Comparison of ENCODE assay signal across 8 cellular contexts in the genomic region with DNA sequence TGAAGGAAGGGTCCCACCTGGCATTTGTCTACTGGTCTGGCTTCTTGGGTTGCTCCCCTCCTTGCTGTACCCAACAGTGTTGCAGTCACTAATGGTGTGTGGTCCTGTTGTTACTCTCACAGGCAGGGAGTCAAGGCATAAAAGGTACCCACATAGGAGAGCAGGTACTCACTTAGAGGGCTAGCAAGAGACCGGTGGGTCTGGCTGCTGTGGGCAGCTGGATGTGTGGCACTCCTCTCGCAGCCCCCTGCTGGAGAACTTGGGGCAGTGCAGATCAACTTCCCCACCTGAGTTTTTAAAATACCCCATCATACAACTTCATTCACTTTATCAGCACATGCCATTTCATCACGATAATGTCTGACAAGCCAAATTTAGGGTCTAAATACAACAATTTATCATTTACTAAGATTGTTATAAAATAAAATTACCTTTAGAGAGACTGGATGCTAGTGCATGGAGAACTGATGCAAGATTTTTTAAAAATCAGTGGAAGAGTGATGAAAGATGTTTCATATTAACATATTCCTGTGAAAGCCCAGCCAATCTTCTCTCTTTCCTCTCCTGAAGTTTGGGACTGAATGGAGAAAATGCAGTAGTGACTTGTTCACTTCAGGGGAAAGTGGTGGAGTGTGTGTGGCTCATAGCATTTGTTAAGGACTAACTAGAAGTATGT. TPM values are rescaled to one million over a fixed set of nuclear protein-coding genes. Genes with fewer than 3 reads are reported as not detected.
DNase-seq lines count a peak whose midpoint lies in the region; ATAC-seq, FAIRE-seq and TF ChIP-seq lines count a peak whose summit lies in the region.

No MANE protein-coding gene starts in this region.

- H2AFZ ChIP-seq in OCI-LY1 (ENCODE audit: low read length) = no peak overlapping the region

- no peak overlapping the region for H3K4me2 ChIP-seq in OCI-LY1 (ENCODE audit: low read length)

- no peaks in the 10 kb centered on the region for H3F3A ChIP-seq in OCI-LY1 (ENCODE audit: insufficient read depth, low read length)

- TF ChIP-seq CTCF in OCI-LY1 (IDR thresholded peaks at IDR 0.05; ENCODE audit: low read length) (peak; percentile 92), foreskin fibroblast (IDR thresholded peaks at IDR 0.05; ENCODE audit: low read depth, low read length) (peak; percentile 90), pancreas (IDR thresholded peaks at IDR 0.05) (peak; percentile 75 to 90 (median 82))

- H3K79me2 ChIP-seq in OCI-LY1 (ENCODE audit: insufficient read depth, low read length) = no peaks in the 10 kb centered on the region

- H3K27ac ChIP-seq in OCI-LY1 (ENCODE audit: low read depth, low read length, poor library complexity, severe bottlenecking) (no peak overlapping the region), pancreas (no peak overlapping the region)

- ATAC-seq in HG02642 (IDR thresholded peaks at IDR 0.05; ENCODE audit: poor library complexity, unreplicated experiment) = peak; percentile 75
- peak; percentile 66 to 93 (median 91) for ATAC-seq in pancreas
- no peak for ATAC-seq in GM21381 (IDR thresholded peaks at IDR 0.05; ENCODE audit: unreplicated experiment)

- H4K20me1 ChIP-seq in OCI-LY1 (ENCODE audit: insufficient read depth, low read length) = no peaks in the 10 kb centered on the region

- DNase-seq in GM03348 (ENCODE audit: low spot score) (peak; percentile 84), foreskin fibroblast (peak; percentile 23 to 72), pancreas (peak in 3 of 6 donors; percentile 54 to 74 (median 68)), foreskin melanocyte (no peak)
- peak; percentile 61 to 67 for DNase-seq in activated T-cell treated with anti-CD3 and anti-CD28 coated beads, Interleukin-2, amount 50 U/mL, for 48 hours

- H3K4me1 ChIP-seq in OCI-LY1 (ENCODE audit: insufficient read depth, low read length, severe bottlenecking) = peaks cover 6% of the 10 kb centered on the region
- H3K4me1 ChIP-seq in pancreas = no peaks in the 10 kb centered on the region

- WGBS in pancreas, 2 donors = 9 to 11% methylated on average over 3 of the region's 3 CpGs

- H3K27me3 ChIP-seq in OCI-LY1 (ENCODE audit: insufficient read depth, low read length) (no peaks in the 10 kb centered on the region), pancreas (no peaks in the 10 kb centered on the region)

- H3K9me3 ChIP-seq in OCI-LY1 (ENCODE audit: low read length) (no peaks in the 10 kb centered on the region), pancreas (no peaks in the 10 kb centered on the region)

- H3K9ac ChIP-seq in OCI-LY1 (ENCODE audit: low read length) = no peak overlapping the region

- intact Hi-C loops in pancreas (cut with DNase I) = loop anchor here in 2 of 3 donors (5.0 to 10.0 kb wide), 2 partner anchors 115 to 133 kb away; no protein-coding TSS in a partner anchor

- H3K9me2 ChIP-seq in OCI-LY1 (ENCODE audit: low read depth, low read length) = no peaks in the 10 kb centered on the region

- H3K4me3 ChIP-seq in OCI-LY1 (ENCODE audit: low read depth, low read length, poor library complexity, severe bottlenecking) (no peak overlapping the region), foreskin fibroblast (ENCODE audit: low read depth in 1 of 2, low read length in 2 of 2) (no peak overlapping the region), pancreas (no peak overlapping the region)

- no peak for FAIRE-seq in pancreas (lab: Jason Lieb, UNC)

- no peaks in the 10 kb centered on the region for H3K36me3 ChIP-seq in OCI-LY1 (ENCODE audit: insufficient read depth, low read length)
- no peaks in the 10 kb centered on the region for H3K36me3 ChIP-seq in pancreas

RNA-seq across cellular contexts. Expression of a gene that starts 42.8 kb away (rescaled TPM):
- 10 to 100 TPM in 2 of 6 donors, 1 to 10 TPM in 4; 8.5 to 15.9 (median 9.8) TPM for total RNA-seq in pancreas
- polyA plus RNA-seq in pancreas = 10 to 100 TPM; 10.3 to 18.6 TPM
